In the genomic region with DNA sequence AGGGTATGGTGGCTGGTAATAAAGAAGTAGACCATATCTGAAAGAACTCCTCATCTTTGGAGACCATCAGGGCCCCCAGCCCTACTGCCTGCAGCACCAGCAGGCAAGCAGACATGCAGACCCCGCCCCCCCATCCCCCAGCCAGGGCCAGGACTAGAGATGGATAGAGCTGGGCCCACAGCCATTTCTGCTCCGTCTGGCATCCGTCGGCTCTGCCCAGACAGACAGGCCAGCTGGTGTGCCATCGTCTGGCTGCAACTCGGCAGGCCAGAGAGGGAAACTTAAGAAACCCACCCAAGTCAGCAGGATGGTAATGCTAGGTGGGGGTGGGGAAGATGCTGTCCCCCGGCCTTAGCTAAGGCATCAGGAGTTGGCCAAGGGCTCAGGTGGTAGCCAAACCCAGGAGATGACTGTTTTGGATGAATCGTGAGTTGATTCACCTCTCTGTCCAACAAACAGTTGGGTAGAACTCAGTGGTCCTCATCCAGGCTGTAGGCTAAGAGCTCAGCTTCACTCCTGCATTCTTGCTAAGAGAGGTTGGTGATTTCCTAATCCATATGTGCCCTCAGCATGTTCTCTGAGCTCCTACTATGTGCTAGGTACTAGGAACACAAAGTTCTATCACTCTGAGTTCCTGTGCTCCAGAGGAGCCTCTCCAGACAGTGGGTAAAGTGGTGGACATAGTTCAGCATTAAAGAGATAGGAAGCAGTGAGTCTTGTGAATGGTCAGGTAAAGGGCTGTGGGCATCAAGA, we compare ENCODE assay signal across 11 cellular contexts. TPM values are rescaled to one million over a fixed set of nuclear protein-coding genes. Genes with fewer than 3 reads are reported as not detected.
A peak's percentile ranks its signal among the peaks of the same experiment; 100 is the strongest.
DNase-seq lines count a peak whose midpoint lies in the region; ATAC-seq and TF ChIP-seq lines count a peak whose summit lies in the region.
"Had no signal": no experiment of that assay in that cellular context is flagged by ENCODE, and none has a peak within 500 bp of the region (broad histone marks: within the 10 kb centered on the region; RNA-seq: fewer than 3 reads in every experiment).

No MANE protein-coding gene starts in this region.

- DNase-seq in CD14-positive monocyte (ENCODE audit: low spot score) (no peak), WERI-Rb-1 (no peak), foreskin keratinocyte (peak in 1 of 2 donors; percentile 2), psoas muscle (no peak), SW 1271 (lab: John Stamatoyannopoulos, UW) (no peak), HUDEP-2 (lab: John Stamatoyannopoulos, UW; ENCODE audit: unreplicated experiment in 76 of 76) (no peak)
- DNase-seq in stimulated activated CD4-positive, alpha-beta T cell treated with anti-CD3 and anti-CD28 coated beads, Interleukin-2, amount 100 ng/mL, for 48 hours, result no peak
- no peak for DNase-seq in naive thymus-derived CD8-positive, alpha-beta T cell
- DNase-seq: effector memory CD8-positive, alpha-beta T cell had no signal

- H3K9me3 ChIP-seq in WERI-Rb-1 (ENCODE audit: severe bottlenecking) (no peaks in the 10 kb centered on the region), psoas muscle (no peaks in the 10 kb centered on the region)
- H3K9me3 ChIP-seq: MG63 had no signal

- H3K27ac Mint-ChIP-seq in CD14-positive monocyte, result peak overlapping the region in 6 of 7 donors; percentile 72 to 92 (median 89)
- H3K27ac Mint-ChIP-seq in naive thymus-derived CD8-positive, alpha-beta T cell, result peak overlapping the region in 2 of 10 donors; percentile 6 to 50
- H3K27ac Mint-ChIP-seq: effector memory CD8-positive, alpha-beta T cell had no signal

- peaks cover 17% of the 10 kb centered on the region for H3K4me1 ChIP-seq in foreskin keratinocyte
- peaks cover 30% of the 10 kb centered on the region for H3K4me1 ChIP-seq in psoas muscle

- no peaks in the 10 kb centered on the region for H3K27me3 Mint-ChIP-seq in CD14-positive monocyte (ENCODE audit: low read depth in 3 of 3)
- H3K27me3 Mint-ChIP-seq in naive thymus-derived CD8-positive, alpha-beta T cell, result no peaks in the 10 kb centered on the region
- H3K27me3 Mint-ChIP-seq: effector memory CD8-positive, alpha-beta T cell had no signal

- TF ChIP-seq CTCF in CD14-positive monocyte (IDR thresholded peaks at IDR 0.05) (no peak), WERI-Rb-1 (IDR thresholded peaks at IDR 0.05; ENCODE audit: low read depth, low read length) (no peak), foreskin keratinocyte (conservative IDR thresholded peaks at IDR 0.05) (no peak), psoas muscle (IDR thresholded peaks at IDR 0.05) (no peak)

- ATAC-seq in foreskin keratinocyte (no peak), psoas muscle (peak in 1 of 4 donors; percentile 2)
- ATAC-seq in naive thymus-derived CD8-positive, alpha-beta T cell, result no peak
- ATAC-seq: effector memory CD8-positive, alpha-beta T cell had no signal

- intact Hi-C loops in CD14-positive monocyte (cut with micrococcal nuclease), result loop anchor here in 1 of 2 donors (10.0 kb wide), 1 partner anchor 254 kb away; no protein-coding TSS in a partner anchor
- intact Hi-C loops in psoas muscle (cut with DNase I), result loop anchor here (5.0 kb wide), 3 partner anchors 197 to 363 kb away; no protein-coding TSS in a partner anchor

- H3K27me3 ChIP-seq in WERI-Rb-1 (ENCODE audit: insufficient read depth, low read depth, severe bottlenecking), result no peaks in the 10 kb centered on the region
- no peaks in the 10 kb centered on the region for H3K27me3 ChIP-seq in foreskin keratinocyte
- no peaks in the 10 kb centered on the region for H3K27me3 ChIP-seq in psoas muscle (ENCODE audit: insufficient read depth in 3 of 3, low read length in 2 of 3)
- H3K27me3 ChIP-seq: MG63 had no signal

- no peak overlapping the region for H3K4me3 ChIP-seq in WERI-Rb-1 (ENCODE audit: low read depth, low read length)
- H3K4me3 ChIP-seq in psoas muscle, result no peak overlapping the region
- H3K4me3 ChIP-seq: MG63 had no signal

- H3K4me1 Mint-ChIP-seq in CD14-positive monocyte, result peaks cover 23% of the 10 kb centered on the region
- peaks cover 3 to 13% (median 5%) of the 10 kb centered on the region in 4 donors for H3K4me1 Mint-ChIP-seq in naive thymus-derived CD8-positive, alpha-beta T cell

- H3K36me3 Mint-ChIP-seq in CD14-positive monocyte, result peaks cover 76 to 89% of the 10 kb centered on the region in 2 donors
- H3K36me3 Mint-ChIP-seq in naive thymus-derived CD8-positive, alpha-beta T cell, result peaks cover 0 to 71% (median 1%) of the 10 kb centered on the region in 3 donors

- POLR2A ChIA-PET in naive thymus-derived CD8-positive, alpha-beta T cell (lab: Charles Lee), result interaction anchor here (7.6 kb wide), 1 partner anchor 98 kb away, joined by 65 read pairs; no protein-coding TSS in a partner anchor

- WGBS in psoas muscle, 3 donors, result 35 to 37% (median 37%) methylated on average over 8 of the region's 8 CpGs

- peaks cover 83% of the 10 kb centered on the region for H3K36me3 ChIP-seq in WERI-Rb-1
- peaks cover 2 to 83% of the 10 kb centered on the region in 2 donors for H3K36me3 ChIP-seq in psoas muscle (ENCODE audit: insufficient read depth in 1 of 2, low read depth in 1 of 2)

- no peaks in the 10 kb centered on the region for H3K9me3 Mint-ChIP-seq in CD14-positive monocyte
- H3K9me3 Mint-ChIP-seq in naive thymus-derived CD8-positive, alpha-beta T cell, result no peaks in the 10 kb centered on the region
- H3K9me3 Mint-ChIP-seq: effector memory CD8-positive, alpha-beta T cell had no signal

- H3K4me3 Mint-ChIP-seq in CD14-positive monocyte, result no peak overlapping the region
- H3K4me3 Mint-ChIP-seq in naive thymus-derived CD8-positive, alpha-beta T cell, result no peak overlapping the region
- H3K4me3 Mint-ChIP-seq: effector memory CD8-positive, alpha-beta T cell had no signal

- H3K27ac ChIP-seq in WERI-Rb-1 (peak overlapping the region; percentile 69), foreskin keratinocyte (peak overlapping the region; percentile 51), psoas muscle (peak overlapping the region; percentile 66)
- H3K27ac ChIP-seq: C4-2B had no signal

RNA-seq across cellular contexts. Expression of a gene that starts 23.2 kb away (rescaled TPM):
- 10 to 100 TPM; 23.2 to 24.6 TPM for polyA plus RNA-seq in CD14-positive monocyte
- 31.5 and 34.6 TPM in 2 replicates for total RNA-seq in foreskin keratinocyte
- polyA plus RNA-seq in foreskin keratinocyte, result 44.0 and 50.2 TPM in 2 replicates
- total RNA-seq in psoas muscle, result 10 to 100 TPM; 20.7 to 35.0 (median 23.8) TPM
- 10 to 100 TPM; 30.8 to 50.2 (median 40.6) TPM for polyA plus RNA-seq in psoas muscle
- total RNA-seq in naive thymus-derived CD8-positive, alpha-beta T cell, result 10 to 100 TPM; 42.5 to 44.0 TPM
- 10 to 100 TPM; 54.1 to 57.1 (median 56.9) TPM for polyA plus RNA-seq in naive thymus-derived CD8-positive, alpha-beta T cell

RNA-seq across cellular contexts. Expression of a gene that starts 43.0 kb away (rescaled TPM):
- polyA plus RNA-seq in CD14-positive monocyte (10 to 100 TPM; 26.9 to 44.6 TPM), foreskin keratinocyte (49.6 and 62.4 TPM in 2 replicates), psoas muscle (under 1 TPM; 0.13 to 0.23 (median 0.14) TPM)
- total RNA-seq in foreskin keratinocyte (42.3 and 49.3 TPM in 2 replicates), psoas muscle (1 to 10 TPM in 1 of 4 donors, under 1 TPM in 3; 0.41 to 1.3 (median 0.68) TPM)
- 100 to 1,000 TPM; 125 to 135 TPM for total RNA-seq in naive thymus-derived CD8-positive, alpha-beta T cell
- 10 to 100 TPM; 74.4 to 92.3 (median 91.9) TPM for polyA plus RNA-seq in naive thymus-derived CD8-positive, alpha-beta T cell

Comparison
In these comparisons a context has a peak if more than half of its experiments do, and no peak if none do; other contexts are left out.
1. RNA of a gene that starts 43.0 kb away (polyA plus RNA-seq): 74.4 to 92.3 TPM in naive thymus-derived CD8-positive, alpha-beta T cell, 49.6 to 62.4 TPM in foreskin keratinocyte and 26.9 to 44.6 TPM in CD14-positive monocyte; 0.13 to 0.23 TPM in psoas muscle; every median in the first group is over 10 times any median in the second.
2. Peak in every context shown above with its lines, with median percentiles within 50 percentile points of each other: H3K27ac ChIP-seq.